In the genomic region with DNA sequence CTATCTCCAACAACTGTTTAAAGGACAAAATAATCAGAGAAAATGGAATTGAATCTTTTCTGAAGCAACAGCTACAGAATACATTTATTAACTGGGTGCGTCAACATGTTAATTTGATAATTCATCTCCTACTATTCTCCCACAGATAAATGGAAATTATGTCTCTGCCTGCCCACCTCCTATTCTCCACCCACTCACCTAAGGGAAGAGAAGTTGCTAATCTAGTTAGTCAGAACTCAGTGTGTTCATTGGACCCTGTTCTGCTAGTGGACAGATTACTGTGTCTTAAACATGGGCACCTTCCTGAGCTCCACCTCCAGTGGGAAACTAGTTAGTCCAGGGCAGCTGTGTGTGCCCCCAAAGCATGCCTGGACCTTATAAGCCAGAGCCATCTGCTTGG, we compare ENCODE assay signal across 29 cellular contexts.
"Had no signal": no experiment of that assay in that cellular context is flagged by ENCODE, and none has a peak within 500 bp of the region (broad histone marks: within the 10 kb centered on the region; RNA-seq: fewer than 3 reads in every experiment).

No MANE protein-coding gene starts in this region.

- H3K4me1 ChIP-seq: ascending aorta, breast epithelium, foreskin keratinocyte, gastrocnemius medialis, heart left ventricle had no signal

- H3K36me3 ChIP-seq: breast epithelium, cardiac muscle cell, gastrocnemius medialis, heart left ventricle had no signal

- H3K9me3 ChIP-seq: ascending aorta, breast epithelium, esophagus muscularis mucosa, gastrocnemius medialis, heart left ventricle had no signal

- DNase-seq: activated CD4-positive, alpha-beta T cell treated with anti-CD3 and anti-CD28 coated beads for 36 hours; activated CD4-positive, alpha-beta T cell treated with anti-CD3 and anti-CD28 coated beads, Interleukin-2, amount 10 ng/mL, durations not matched to agents 7 days and 5 days; activated CD4-positive, alpha-beta T cell treated with anti-CD3 and anti-CD28 coated beads, Interleukin-2, amount 50 U/mL, for 48 hours; activated CD4-positive, CD25-positive, alpha-beta regulatory T cell; activated CD4-positive, CD25-positive, alpha-beta regulatory T cell treated with anti-CD3 and anti-CD28 coated beads, Interleukin-2, amount 50 U/mL, for 72 hours; activated CD8-positive, alpha-beta memory T cell treated with anti-CD3 and anti-CD28 coated beads for 24 hours; activated CD8-positive, alpha-beta T cell treated with anti-CD3 and anti-CD28 coated beads for 36 hours; activated effector memory CD4-positive, alpha-beta T cell treated with Interleukin-2 at 50 U/mL for 16 hours; activated gamma-delta T cell treated with Interleukin-2 at 50 U/mL for 16 hours; activated naive CD4-positive, alpha-beta T cell treated with anti-CD3 and anti-CD28 coated beads, Interleukin-2, amount 50 U/mL, for 16 hours; activated naive CD4-positive, alpha-beta T cell treated with Interleukin-2 at 50 U/mL for 16 hours; activated T-cell treated with anti-CD3 and anti-CD28 coated beads, Interleukin-2, amount 50 U/mL, for 4 hours; amygdala; dorsolateral prefrontal cortex; effector CD4-positive, alpha-beta T cell; effector memory CD8-positive, alpha-beta T cell; erythroblast; foreskin keratinocyte; gastrocnemius medialis; glutamatergic neuron; heart left ventricle; T-helper 1 cell; T-helper 17 cell; T1000 had no signal

- H3K4me3 ChIP-seq: ascending aorta, breast epithelium, cardiac muscle cell, coronary artery, dorsolateral prefrontal cortex, esophagus muscularis mucosa, gastrocnemius medialis, heart left ventricle had no signal

- H3K27ac ChIP-seq: ascending aorta, breast epithelium, cardiac muscle cell, coronary artery, esophagus muscularis mucosa, foreskin keratinocyte, gastrocnemius medialis, heart left ventricle had no signal
